ENCODE assay signal across 30 cellular contexts in genomic region chr13:36028359-36028758, GRCh38.
"Had no signal": no experiment of that assay in that cellular context is flagged by ENCODE, and none has a peak within 500 bp of the region (broad histone marks: within the 10 kb centered on the region; RNA-seq: fewer than 3 reads in every experiment).

No MANE protein-coding gene starts in this region.

- H3K4me3 ChIP-seq: body of pancreas, coronary artery, dorsolateral prefrontal cortex, gastrocnemius medialis, left ventricle myocardium inferior, lung, right lobe of liver, thoracic aorta, uterus had no signal

- H3K4me1 Mint-ChIP-seq: activated CD4-positive, alpha-beta T cell treated with anti-CD3 and anti-CD28 coated beads, Interleukin-2, amount 10 ng/mL, durations not matched to agents 24 days and 14 days; stimulated activated effector memory CD8-positive, alpha-beta T cell treated with anti-CD3 and anti-CD28 coated beads, Interleukin-12 subunit alpha, Interleukin-12 subunit beta, amount 100 ng/mL, for 72 hours; T-helper 17 cell had no signal

- H3K27ac Mint-ChIP-seq: activated CD4-positive, alpha-beta memory T cell treated with anti-CD3 and anti-CD28 coated beads for 36 hours; activated CD4-positive, alpha-beta T cell treated with anti-CD3 and anti-CD28 coated beads, Interleukin-2, amount 10 ng/mL, durations not matched to agents 24 days and 14 days; progenitor cell of endocrine pancreas; stimulated activated effector memory CD8-positive, alpha-beta T cell treated with anti-CD3 and anti-CD28 coated beads, Interleukin-12 subunit alpha, Interleukin-12 subunit beta, amount 100 ng/mL, for 72 hours; stimulated activated naive CD8-positive, alpha-beta T cell treated with anti-CD3 and anti-CD28 coated beads, Interleukin-15, Interleukin-2, amounts not matched to agents 100 ng/mL and 50 ng/mL, for 24 hours; T-helper 17 cell; type B pancreatic cell had no signal

- H3K4me1 ChIP-seq: body of pancreas, gastrocnemius medialis, left ventricle myocardium inferior, right lobe of liver, uterus had no signal

- H3K36me3 ChIP-seq: gastrocnemius medialis, left ventricle myocardium inferior, right lobe of liver, thoracic aorta, uterus, WERI-Rb-1 had no signal

- H3K36me3 Mint-ChIP-seq: activated CD4-positive, alpha-beta memory T cell treated with anti-CD3 and anti-CD28 coated beads for 36 hours; type B pancreatic cell had no signal

- H3K9me3 Mint-ChIP-seq: activated CD4-positive, alpha-beta memory T cell treated with anti-CD3 and anti-CD28 coated beads for 36 hours; type B pancreatic cell had no signal

- H3K9me3 ChIP-seq: body of pancreas, gastrocnemius medialis, right lobe of liver, thoracic aorta, uterus had no signal

- H3K4me3 Mint-ChIP-seq: activated CD4-positive, alpha-beta memory T cell treated with anti-CD3 and anti-CD28 coated beads for 36 hours; activated CD4-positive, alpha-beta T cell treated with anti-CD3 and anti-CD28 coated beads, Interleukin-2, amount 10 ng/mL, durations not matched to agents 24 days and 14 days; nephron; stimulated activated effector memory CD8-positive, alpha-beta T cell treated with anti-CD3 and anti-CD28 coated beads, Interleukin-12 subunit alpha, Interleukin-12 subunit beta, amount 100 ng/mL, for 72 hours; stimulated activated naive CD8-positive, alpha-beta T cell treated with anti-CD3 and anti-CD28 coated beads, Interleukin-15, Interleukin-2, amounts not matched to agents 100 ng/mL and 50 ng/mL, for 24 hours; T-helper 17 cell; type B pancreatic cell had no signal

- H3K27me3 Mint-ChIP-seq: activated CD4-positive, alpha-beta memory T cell treated with anti-CD3 and anti-CD28 coated beads for 36 hours; activated CD4-positive, alpha-beta T cell treated with anti-CD3 and anti-CD28 coated beads, Interleukin-2, amount 10 ng/mL, durations not matched to agents 24 days and 14 days; progenitor cell of endocrine pancreas; stimulated activated naive CD8-positive, alpha-beta T cell treated with anti-CD3 and anti-CD28 coated beads, Interleukin-15, Interleukin-2, amounts not matched to agents 100 ng/mL and 50 ng/mL, for 24 hours; T-helper 17 cell; type B pancreatic cell had no signal

- H3K27ac ChIP-seq: body of pancreas, coronary artery, gastrocnemius medialis, left ventricle myocardium inferior, right lobe of liver, thoracic aorta, uterus, WERI-Rb-1 had no signal

- DNase-seq: activated CD4-positive, alpha-beta memory T cell treated with anti-CD3 and anti-CD28 coated beads for 36 hours; activated CD4-positive, alpha-beta T cell treated with anti-CD3 and anti-CD28 coated beads, Interleukin-2, amount 10 ng/mL, durations not matched to agents 24 days and 14 days; activated CD4-positive, CD25-positive, alpha-beta regulatory T cell treated with anti-CD3 and anti-CD28 coated beads, Interleukin-2, amount 50 U/mL, for 72 hours; activated CD8-positive, alpha-beta memory T cell treated with anti-CD3 and anti-CD28 coated beads, Interleukin-2, amount 50 U/mL, for 4 hours; activated gamma-delta T cell; activated naive CD4-positive, alpha-beta T cell treated with anti-CD3 and anti-CD28 coated beads, Interleukin-2, amount 50 U/mL, for 16 hours; activated T-cell treated with anti-CD3 and anti-CD28 coated beads, Interleukin-2, amount 50 U/mL, for 1 hour; amygdala; body of pancreas; dorsolateral prefrontal cortex; effector memory CD4-positive, alpha-beta T cell; erythroblast; gastrocnemius medialis; glutamatergic neuron; left ventricle myocardium inferior; right lobe of liver; stimulated activated CD4-positive, alpha-beta T cell treated with anti-CD3 and anti-CD28 coated beads, Interleukin-12 subunit alpha, Interleukin-12 subunit beta, amount 100 ng/mL, for 4 hours; stimulated activated CD4-positive, alpha-beta T cell treated with anti-CD3 and anti-CD28 coated beads, Interleukin-4, amount 100 ng/mL, for 24 hours; T-helper 17 cell; T1000; uterus; WERI-Rb-1 had no signal

- H3K27me3 ChIP-seq: body of pancreas, dorsolateral prefrontal cortex, gastrocnemius medialis, right lobe of liver, uterus had no signal
